ENCODE assay signal across 1 cellular context in genomic region chr2:66679422-66679821, GRCh38.
A peak's percentile ranks its signal among the peaks of the same experiment; 100 is the strongest.
TF ChIP-seq lines count a peak whose summit lies in the region.

No MANE protein-coding gene starts in this region.

TF ChIP-seq in H1, 55 proteins besides CTCF, POLR2A, EP300 and RAD21:
- TF ChIP-seq BCL11A (IDR thresholded peaks at IDR 0.05; ENCODE audit: low read depth in 2 of 2, low read length in 2 of 2) (no peak), MAX (IDR thresholded peaks at IDR 0.05) (peak; percentile 50; the same call in 1 of the 2 replicates), TEAD4 (IDR thresholded peaks at IDR 0.05; ENCODE audit: low read depth, low read length) (peak; percentile 3; the same call in 1 of the 2 replicates), HDAC2 (IDR thresholded peaks at IDR 0.05; ENCODE audit: borderline replicate concordance in 1 of 2, low read depth in 2 of 2, low read length in 2 of 2) (peak in 1 of 2 experiments; percentile 86; a peak in 1 of 4 replicates)
